In genomic region chr15:75452968-75453702, GRCh38 we compare ENCODE assay signal across 8 cellular contexts. TPM values are rescaled to one million over a fixed set of nuclear protein-coding genes. Genes with fewer than 3 reads are reported as not detected.
DNase-seq lines count a peak whose midpoint lies in the region; ATAC-seq lines count a peak whose summit lies in the region.

No MANE protein-coding gene starts in this region.

- H3K9me3 Mint-ChIP-seq in naive thymus-derived CD8-positive, alpha-beta T cell: peaks cover 0 to 1% (median 0%) of the 10 kb centered on the region in 9 donors
- H3K9me3 Mint-ChIP-seq in stimulated activated naive B cell treated with anti-CD40 and anti-IgM and Interleukin-4, amounts not matched to agents 10 μg/mL and 1 μg/mL and 100 μg/mL, for 72 hours: no peaks in the 10 kb centered on the region

- no peaks in the 10 kb centered on the region for H3K27me3 ChIP-seq in endocrine pancreas (ENCODE audit: control insufficient read depth, insufficient read depth, low read length)

- H3K4me3 Mint-ChIP-seq in naive thymus-derived CD8-positive, alpha-beta T cell: peak overlapping the region; percentile 94 to 99 (median 97)
- H3K4me3 Mint-ChIP-seq in stimulated activated naive B cell treated with anti-CD40 and anti-IgM and Interleukin-4, amounts not matched to agents 10 μg/mL and 1 μg/mL and 100 μg/mL, for 72 hours: peak overlapping the region; percentile 97 to 98

- no peaks in the 10 kb centered on the region for H3K36me3 Mint-ChIP-seq in naive thymus-derived CD8-positive, alpha-beta T cell
- peaks cover 9 to 13% of the 10 kb centered on the region in 2 donors for H3K36me3 Mint-ChIP-seq in stimulated activated naive B cell treated with anti-CD40 and anti-IgM and Interleukin-4, amounts not matched to agents 10 μg/mL and 1 μg/mL and 100 μg/mL, for 72 hours

- H3K4me3 ChIP-seq in endocrine pancreas (ENCODE audit: control insufficient read depth, insufficient read depth, low read length): peak overlapping the region; percentile 71

- ATAC-seq in naive thymus-derived CD8-positive, alpha-beta T cell: no peak
- ATAC-seq in stimulated activated naive B cell treated with anti-CD40 and anti-IgM and Interleukin-4, amounts not matched to agents 10 μg/mL and 1 μg/mL and 100 μg/mL, for 72 hours (replicated peaks): peak; percentile 10 to 13
- no peak for ATAC-seq in HG02610 (IDR thresholded peaks at IDR 0.05; ENCODE audit: unreplicated experiment)

- no peaks in the 10 kb centered on the region for H3K4me1 ChIP-seq in endocrine pancreas (ENCODE audit: control insufficient read depth, insufficient read depth, low read length)

- H3K36me3 ChIP-seq in endocrine pancreas (ENCODE audit: control insufficient read depth, insufficient read depth, low read length): no peaks in the 10 kb centered on the region

- H3K4me1 Mint-ChIP-seq in naive thymus-derived CD8-positive, alpha-beta T cell: peaks cover 24 to 50% (median 44%) of the 10 kb centered on the region in 4 donors
- H3K4me1 Mint-ChIP-seq in stimulated activated naive B cell treated with anti-CD40 and anti-IgM and Interleukin-4, amounts not matched to agents 10 μg/mL and 1 μg/mL and 100 μg/mL, for 72 hours: peaks cover 14 to 48% of the 10 kb centered on the region in 2 donors

- POLR2A ChIA-PET in naive thymus-derived CD8-positive, alpha-beta T cell (lab: Charles Lee): interaction anchor here (0.5 to 7.7 kb wide), 19 partner anchors 9 to 912 kb away, joined by 3 to 207 read pairs (median 7); partner anchors contain the start of genes ARID3B, CLK3, IMP3 and MAN2C1

- H3K27me3 Mint-ChIP-seq in naive thymus-derived CD8-positive, alpha-beta T cell: no peaks in the 10 kb centered on the region
- no peaks in the 10 kb centered on the region for H3K27me3 Mint-ChIP-seq in stimulated activated naive B cell treated with anti-CD40 and anti-IgM and Interleukin-4, amounts not matched to agents 10 μg/mL and 1 μg/mL and 100 μg/mL, for 72 hours

- DNase-seq in NCI-H1436 (lab: John Stamatoyannopoulos, UW) (peak; percentile 62), NCI-H1436 treated with DMSO at 0.1 percent for 48 hours (lab: John Stamatoyannopoulos, UW) (no peak), NCI-H526 treated with DMSO at 0.1 percent for 48 hours (lab: John Stamatoyannopoulos, UW) (peak; percentile 42)
- DNase-seq in activated CD8-positive, alpha-beta memory T cell treated with anti-CD3 and anti-CD28 coated beads for 48 hours (ENCODE audit: low read depth in 2 of 3, low spot score in 2 of 3): peak; percentile 45 to 60 (median 52)
- DNase-seq in naive thymus-derived CD8-positive, alpha-beta T cell: peak in 6 of 10 donors; percentile 33 to 69 (median 36)
- peak; percentile 72 for DNase-seq in stimulated activated naive B cell treated with anti-CD40 and anti-IgM and Interleukin-4, amounts not matched to agents 10 μg/mL and 1 μg/mL and 100 μg/mL, for 72 hours

- peak overlapping the region; percentile 94 to 99 (median 98) for H3K27ac Mint-ChIP-seq in naive thymus-derived CD8-positive, alpha-beta T cell
- peak overlapping the region; percentile 100 for H3K27ac Mint-ChIP-seq in stimulated activated naive B cell treated with anti-CD40 and anti-IgM and Interleukin-4, amounts not matched to agents 10 μg/mL and 1 μg/mL and 100 μg/mL, for 72 hours

- H3K9ac ChIP-seq in endocrine pancreas (ENCODE audit: control insufficient read depth, insufficient read depth, low read length): peak overlapping the region; percentile 42

- H3K9me3 ChIP-seq in endocrine pancreas (ENCODE audit: control insufficient read depth, low read length): no peaks in the 10 kb centered on the region

RNA-seq across cellular contexts. Expression of gene SIN3A, which starts 1.6 kb away (rescaled TPM):
- total RNA-seq in naive thymus-derived CD8-positive, alpha-beta T cell: 100 to 1,000 TPM; 130 to 137 TPM
- 10 to 100 TPM; 12.4 to 17.0 (median 12.7) TPM for polyA plus RNA-seq in naive thymus-derived CD8-positive, alpha-beta T cell

Comparison
In these comparisons a context has a peak if more than half of its experiments do, and no peak if none do; other contexts are left out.
1. ATAC-seq: peak in stimulated activated naive B cell treated with anti-CD40 and anti-IgM and Interleukin-4, amounts not matched to agents 10 μg/mL and 1 μg/mL and 100 μg/mL, for 72 hours (2 of 2); none in naive thymus-derived CD8-positive, alpha-beta T cell (0 of 2) and HG02610 (single experiment).